ENCODE assay signal across 20 cellular contexts in genomic region chr22:44096736-44097135, GRCh38.
DNase-seq lines count a peak whose midpoint lies in the region; ATAC-seq, FAIRE-seq and TF ChIP-seq lines count a peak whose summit lies in the region.
"Had no signal": no experiment of that assay in that cellular context is flagged by ENCODE, and none has a peak within 500 bp of the region (broad histone marks: within the 10 kb centered on the region; RNA-seq: fewer than 3 reads in every experiment).

No MANE protein-coding gene starts in this region.

- H3K4me1 ChIP-seq in left ventricle myocardium inferior (no peaks in the 10 kb centered on the region), RWPE2 (ENCODE audit: insufficient read depth, poor library complexity, severe bottlenecking) (no peaks in the 10 kb centered on the region), kidney (ENCODE audit: control insufficient read depth in 1 of 2, insufficient read depth in 1 of 2, low read depth in 1 of 2, low read length in 2 of 2) (no peaks in the 10 kb centered on the region)
- H3K4me1 ChIP-seq: BLaER1 had no signal

- DNase-seq in Right ventricle myocardium superior (peak; percentile 8), left ventricle myocardium inferior (no peak), RWPE2 (ENCODE audit: low spot score) (peak; percentile 40), kidney (peak; percentile 55), posterior vena cava (ENCODE audit: low spot score) (peak; percentile 71), NCI-H748 treated with DMSO at 0.1 percent for 48 hours (lab: John Stamatoyannopoulos, UW) (no peak), dermis blood vessel endothelial cell (no peak)
- DNase-seq: 8988T; Calu3; CD4-positive, alpha-beta memory T cell; DMS 273 treated with DMSO at 0.1 percent for 48 hours; DMS53; DND-41; EL; H9 had no signal

- H3K27me3 ChIP-seq in left ventricle myocardium inferior (ENCODE audit: low read depth) (no peaks in the 10 kb centered on the region), RWPE2 (ENCODE audit: insufficient read depth, poor library complexity, severe bottlenecking) (no peaks in the 10 kb centered on the region)
- H3K27me3 ChIP-seq: BLaER1 had no signal

- FAIRE-seq in kidney (lab: Jason Lieb, UNC): no peak
- FAIRE-seq: GM12878, GM19239, H1 had no signal

- H3K27ac ChIP-seq in left ventricle myocardium inferior (replicated peaks) (no peak overlapping the region), RWPE2 (ENCODE audit: poor library complexity, severe bottlenecking) (no peak overlapping the region), kidney (ENCODE audit: low read depth in 2 of 2, low read length in 2 of 2) (no peak overlapping the region)
- H3K27ac ChIP-seq: BLaER1 had no signal

- H3K36me3 ChIP-seq in left ventricle myocardium inferior (peaks cover 49% of the 10 kb centered on the region), RWPE2 (ENCODE audit: low read depth) (no peaks in the 10 kb centered on the region), kidney (ENCODE audit: control insufficient read depth in 1 of 2, insufficient read depth in 2 of 2, low read length in 2 of 2) (no peaks in the 10 kb centered on the region)
- H3K36me3 ChIP-seq: BLaER1 had no signal

- H3K9me3 ChIP-seq in left ventricle myocardium inferior (replicated peaks) (no peaks in the 10 kb centered on the region), RWPE2 (ENCODE audit: severe bottlenecking) (no peaks in the 10 kb centered on the region), kidney (ENCODE audit: control insufficient read depth in 1 of 2, low read length in 2 of 2) (no peaks in the 10 kb centered on the region)
- H3K9me3 ChIP-seq: BLaER1 had no signal

- H3K4me3 ChIP-seq in left ventricle myocardium inferior (no peak overlapping the region), RWPE2 (ENCODE audit: severe bottlenecking) (no peak overlapping the region), kidney (ENCODE audit: low read length in 2 of 2) (no peak overlapping the region)
- H3K4me3 ChIP-seq: BLaER1, GM12878 had no signal

- TF ChIP-seq CTCF in left ventricle myocardium inferior (IDR thresholded peaks at IDR 0.05; ENCODE audit: borderline replicate concordance) (no peak), RWPE2 (IDR thresholded peaks at IDR 0.05; ENCODE audit: poor library complexity, severe bottlenecking) (no peak), kidney (IDR thresholded peaks at IDR 0.05; ENCODE audit: borderline replicate concordance, extremely low read depth, insufficient read depth) (no peak)

- no peak overlapping the region for H3K9ac ChIP-seq in kidney (ENCODE audit: low read length in 2 of 2)
- H3K9ac ChIP-seq: BLaER1 had no signal

- intact Hi-C loops in Right ventricle myocardium superior (cut with DNase I) (no loop called here), left ventricle myocardium inferior (cut with micrococcal nuclease) (no loop called here), kidney (cut with DNase I) (no loop called here), posterior vena cava (cut with DNase I) (no loop called here)

- ATAC-seq in Right ventricle myocardium superior (ENCODE audit: poor library complexity) (no peak), RWPE2 (ENCODE audit: low read depth) (no peak), HG03457 (IDR thresholded peaks at IDR 0.05; ENCODE audit: unreplicated experiment) (no peak)
- ATAC-seq: GM12878 had no signal

Comparison
In these comparisons a context has a peak if more than half of its experiments do, and no peak if none do; other contexts are left out.
1. DNase-seq: peak in Right ventricle myocardium superior (single experiment), RWPE2 (single experiment), kidney (single experiment) and posterior vena cava (single experiment); none in left ventricle myocardium inferior (single experiment), NCI-H748 treated with DMSO at 0.1 percent for 48 hours (single experiment) and dermis blood vessel endothelial cell (single experiment).